In the genomic region with DNA sequence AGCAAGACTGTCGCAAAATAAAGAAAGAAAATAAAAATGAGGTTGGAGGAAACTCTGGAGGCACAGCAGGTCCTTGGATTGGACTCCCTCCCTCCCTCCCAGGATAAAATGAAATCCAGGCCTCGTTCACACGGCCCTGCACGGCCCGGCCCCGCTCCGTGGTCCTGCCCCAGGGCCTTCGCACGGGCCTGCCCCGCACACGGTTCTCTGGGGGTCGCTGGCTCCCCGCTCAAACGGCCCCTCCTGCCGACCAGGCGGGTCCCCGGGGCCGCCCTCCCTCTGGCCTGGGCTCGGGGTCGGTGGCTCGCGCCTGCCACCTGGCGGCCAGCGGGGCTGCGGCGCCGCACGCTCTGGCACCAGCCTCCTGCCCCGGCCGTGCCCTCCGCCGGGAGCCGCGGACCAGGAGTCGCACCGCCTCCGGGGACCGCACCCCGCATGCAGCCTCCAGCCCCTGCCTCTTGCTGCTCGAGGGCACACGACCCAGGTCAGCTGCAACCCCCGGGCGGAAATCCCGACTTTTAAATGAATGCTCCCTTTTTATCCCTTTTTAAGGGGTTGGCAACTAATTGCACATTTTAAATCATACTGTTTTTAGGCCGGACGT, we compare ENCODE assay signal across 9 cellular contexts. TPM values are rescaled to one million over a fixed set of nuclear protein-coding genes. Genes with fewer than 3 reads are reported as not detected.
A peak's percentile ranks its signal among the peaks of the same experiment; 100 is the strongest.
DNase-seq lines count a peak whose midpoint lies in the region; ATAC-seq, FAIRE-seq and TF ChIP-seq lines count a peak whose summit lies in the region.
"Had no signal": no experiment of that assay in that cellular context is flagged by ENCODE, and none has a peak within 500 bp of the region (broad histone marks: within the 10 kb centered on the region; RNA-seq: fewer than 3 reads in every experiment).

No MANE protein-coding gene starts in this region.

- H3K9me3 ChIP-seq in keratinocyte (ENCODE audit: control insufficient read depth, low read depth, low read length), result no peaks in the 10 kb centered on the region

- H3K4me2 ChIP-seq in keratinocyte (ENCODE audit: control insufficient read depth, extremely low read depth, insufficient read depth, low read depth, low read length), result peak overlapping the region; percentile 46

- no peaks in the 10 kb centered on the region for H4K20me1 ChIP-seq in keratinocyte (ENCODE audit: control insufficient read depth, extremely low read depth, insufficient read depth, low read length)

- DNase-seq in CD14-positive monocyte (ENCODE audit: low spot score), result no peak
- peak; percentile 51 for DNase-seq in M059J (ENCODE audit: low read depth)
- DNase-seq in UCSD-AML1 (lab: John Stamatoyannopoulos, UW; ENCODE audit: unreplicated experiment), result peak; percentile 81
- DNase-seq in T47D (ENCODE audit: low read depth in 1 of 2, low spot score in 1 of 2), result peak; percentile 60 to 89
- no peak for DNase-seq in keratinocyte (ENCODE audit: low read depth, low spot score)
- peak; percentile 83 for DNase-seq in stimulated activated CD4-positive, alpha-beta T cell treated with anti-CD3 and anti-CD28 coated beads, Interleukin-15, amount 100 ng/mL, for 24 hours
- no peak for DNase-seq in SHP77 treated with DMSO at 0.1 percent for 48 hours (lab: John Stamatoyannopoulos, UW)

- peaks cover 7% of the 10 kb centered on the region for H3K27me3 ChIP-seq in keratinocyte (ENCODE audit: control insufficient read depth, extremely low read depth, insufficient read depth, low read length)

- H3K79me2 ChIP-seq in keratinocyte (ENCODE audit: control insufficient read depth, insufficient read depth, low read length), result peaks cover 14% of the 10 kb centered on the region

- intact Hi-C loops in CD14-positive monocyte (cut with micrococcal nuclease), result loop anchor here (1.0 to 10.0 kb wide), 6 partner anchors 60 to 210 kb away; no protein-coding TSS in a partner anchor

- H3K9me3 Mint-ChIP-seq in CD14-positive monocyte, result no peaks in the 10 kb centered on the region

- TF ChIP-seq CTCF in CD14-positive monocyte (IDR thresholded peaks at IDR 0.05) (peak; percentile 93), keratinocyte (optimal IDR thresholded peaks at IDR 0.05 in 1 of 3, IDR thresholded peaks at IDR 0.05 in 1 of 3, conservative IDR thresholded peaks at IDR 0.05 in 1 of 3; ENCODE audit: extremely low read depth in 1 of 3, insufficient read depth in 2 of 3, low read length in 3 of 3) (peak in 2 of 3 experiments; percentile 66 to 96)

- peaks cover 9 to 15% of the 10 kb centered on the region in 2 donors for H3K36me3 Mint-ChIP-seq in CD14-positive monocyte

- H3K36me3 ChIP-seq in keratinocyte (ENCODE audit: control insufficient read depth in 2 of 2, extremely low read depth in 1 of 2, insufficient read depth in 2 of 2, low read length in 2 of 2), result peaks cover 4 to 5% of the 10 kb centered on the region in 2 experiments

- peaks cover 0 to 4% (median 1%) of the 10 kb centered on the region in 3 donors for H3K27me3 Mint-ChIP-seq in CD14-positive monocyte (ENCODE audit: low read depth in 3 of 3)

- peaks cover 15% of the 10 kb centered on the region for H3K4me1 ChIP-seq in keratinocyte (ENCODE audit: control insufficient read depth, extremely low read depth, insufficient read depth, low read length)

- peak; percentile 51 for ATAC-seq in GM21381 (IDR thresholded peaks at IDR 0.05; ENCODE audit: unreplicated experiment)

- dilution Hi-C loops in keratinocyte (cut with MboI; ENCODE audit: extremely low pct_ligation_motif_present, low sequenced_read_pairs), result no loop called here

- H3K9ac ChIP-seq in keratinocyte (ENCODE audit: control insufficient read depth, extremely low read depth, insufficient read depth, low read length), result no peak overlapping the region

- H3K4me1 Mint-ChIP-seq in CD14-positive monocyte, result peaks cover 17% of the 10 kb centered on the region

- H3K4me3 Mint-ChIP-seq in CD14-positive monocyte, result peak overlapping the region; percentile 7 to 48

- H3K27ac Mint-ChIP-seq in CD14-positive monocyte, result no peak overlapping the region

- no peak overlapping the region for H3K27ac ChIP-seq in keratinocyte (ENCODE audit: control insufficient read depth, insufficient read depth, low read length)

- in situ Hi-C loops in T47D (cut with HindIII; ENCODE audit: low pct_unique_long_range_greater_than_20kb, low sequenced_read_pairs), result no loop called here

- H3K4me3 ChIP-seq in keratinocyte (ENCODE audit: control insufficient read depth in 2 of 3, extremely low read depth in 1 of 3, insufficient read depth in 2 of 3, low read depth in 1 of 3, low read length in 3 of 3), result peak overlapping the region in 2 of 3 experiments; percentile 2 to 16

- no peak for FAIRE-seq in keratinocyte (lab: Jason Lieb, UNC)

- peak overlapping the region; percentile 42 for H2AFZ ChIP-seq in keratinocyte (ENCODE audit: control insufficient read depth, low read length)

- H3K9me1 ChIP-seq in keratinocyte (ENCODE audit: control insufficient read depth, extremely low read depth, insufficient read depth, low read length), result no peaks in the 10 kb centered on the region

RNA-seq across cellular contexts. Expression of a gene that starts 1.5 kb away (rescaled TPM):
- polyA plus RNA-seq in CD14-positive monocyte (10 to 100 TPM; 49.9 to 52.7 TPM), keratinocyte (26.3 to 48.7 TPM (median 38.3 TPM) in 3 replicates)
- 48.9 and 70.4 TPM in 2 replicates for total RNA-seq in M059J (2014; rRNA removed; shearing (Covaris generic))
- polyA plus RNA-seq in keratinocyte (2011; ENCODE audit: low read depth), result 12.4 TPM
- 22.3 and 60.9 TPM in 2 replicates for polyA plus RNA-seq in keratinocyte (2011; cell fraction: cytosol; rRNA removed)
- 33.2 and 50.6 TPM in 2 replicates for polyA plus RNA-seq in keratinocyte (2011; cell fraction: nucleus; rRNA removed)
- polyA plus RNA-seq in keratinocyte (2012; ENCODE audit: low replicate concordance), result 39.8 and 64.6 TPM in 2 replicates
- polyA minus RNA-seq in keratinocyte, result 33.9 to 81.4 TPM (median 40.9 TPM) in 3 replicates
- 112 TPM for polyA minus RNA-seq in keratinocyte (2011; cell fraction: cytosol; rRNA and poly(A)+ RNA removed)
- polyA minus RNA-seq in keratinocyte (2011; cell fraction: nucleus; rRNA and poly(A)+ RNA removed), result 33.0 and 40.4 TPM in 2 replicates

RNA-seq across cellular contexts. Expression of a gene that starts 17.6 kb away (rescaled TPM):
- polyA plus RNA-seq in CD14-positive monocyte (under 1 TPM in 1 of 2 donors, not detected in 1; 0.13 TPM), keratinocyte (0.20 to 1.9 TPM (median 0.84 TPM) in 3 replicates)
- total RNA-seq in M059J (2014; rRNA removed; shearing (Covaris generic)), result not detected in 2 replicates
- polyA plus RNA-seq in keratinocyte (2011; ENCODE audit: low read depth), result 0.12 TPM
- 0.11 and 0.79 TPM in 2 replicates for polyA plus RNA-seq in keratinocyte (2011; cell fraction: cytosol; rRNA removed)
- 2.7 and 8.4 TPM in 2 replicates for polyA plus RNA-seq in keratinocyte (2011; cell fraction: nucleus; rRNA removed)
- 0.76 and 0.95 TPM in 2 replicates for polyA plus RNA-seq in keratinocyte (2012; ENCODE audit: low replicate concordance)
- 0.22 to 1.5 TPM (median 0.56 TPM) in 3 replicates for polyA minus RNA-seq in keratinocyte
- 2.5 TPM for polyA minus RNA-seq in keratinocyte (2011; cell fraction: cytosol; rRNA and poly(A)+ RNA removed)
- polyA minus RNA-seq in keratinocyte (2011; cell fraction: nucleus; rRNA and poly(A)+ RNA removed), result 3.4 TPM in 2 replicates
- total RNA-seq: T-helper 1 cell treated with Interleukin-12 subunit alpha and Interleukin-12 subunit beta and Interleukin-4 antibody, amounts not matched to agents 30 ng/mL and 1 ng/mL, for 36 hours had no signal

RNA-seq across cellular contexts. Expression of a gene that starts 38.3 kb away (rescaled TPM):
- polyA plus RNA-seq in CD14-positive monocyte (10 to 100 TPM; 37.4 to 45.0 TPM), keratinocyte (61.5 to 136 TPM (median 88.0 TPM) in 3 replicates)
- total RNA-seq in M059J (2014; rRNA removed; shearing (Covaris generic)), result 99.9 and 126 TPM in 2 replicates
- 20.3 TPM for polyA plus RNA-seq in keratinocyte (2011; ENCODE audit: low read depth)
- 27.0 and 52.9 TPM in 2 replicates for polyA plus RNA-seq in keratinocyte (2011; cell fraction: cytosol; rRNA removed)
- polyA plus RNA-seq in keratinocyte (2011; cell fraction: nucleus; rRNA removed), result 272 and 345 TPM in 2 replicates
- 73.6 and 95.3 TPM in 2 replicates for polyA plus RNA-seq in keratinocyte (2012; ENCODE audit: low replicate concordance)
- polyA minus RNA-seq in keratinocyte, result 51.8 to 216 TPM (median 62.8 TPM) in 3 replicates
- 53.9 TPM for polyA minus RNA-seq in keratinocyte (2011; cell fraction: cytosol; rRNA and poly(A)+ RNA removed)
- polyA minus RNA-seq in keratinocyte (2011; cell fraction: nucleus; rRNA and poly(A)+ RNA removed), result 66.9 and 74.8 TPM in 2 replicates

RNA-seq across cellular contexts. Expression of a gene that starts 38.7 kb away (rescaled TPM):
- not detected for polyA plus RNA-seq in CD14-positive monocyte
- not detected in 2 replicates for total RNA-seq in M059J (2014; rRNA removed; shearing (Covaris generic))
- not detected in 3 replicates for polyA plus RNA-seq in keratinocyte
- not detected for polyA plus RNA-seq in keratinocyte (2011; ENCODE audit: low read depth)
- not detected in 2 replicates for polyA plus RNA-seq in keratinocyte (2011; cell fraction: cytosol; rRNA removed)
- not detected in 2 replicates for polyA plus RNA-seq in keratinocyte (2011; cell fraction: nucleus; rRNA removed)
- polyA plus RNA-seq in keratinocyte (2012; ENCODE audit: low replicate concordance), result not detected in 2 replicates
- not detected in 3 replicates for polyA minus RNA-seq in keratinocyte
- not detected for polyA minus RNA-seq in keratinocyte (2011; cell fraction: cytosol; rRNA and poly(A)+ RNA removed)
- polyA minus RNA-seq in keratinocyte (2011; cell fraction: nucleus; rRNA and poly(A)+ RNA removed), result not detected in 2 replicates
- total RNA-seq: T-helper 1 cell treated with Interleukin-12 subunit alpha and Interleukin-12 subunit beta and Interleukin-4 antibody, amounts not matched to agents 30 ng/mL and 1 ng/mL, for 36 hours had no signal

RNA-seq across cellular contexts. Expression of a gene that starts 43.7 kb away (rescaled TPM):
- polyA plus RNA-seq in CD14-positive monocyte (100 to 1,000 TPM in 1 of 2 donors, 10 to 100 TPM in 1; 69.9 to 144 TPM), keratinocyte (105 to 495 TPM (median 136 TPM) in 3 replicates)
- total RNA-seq in M059J (2014; rRNA removed; shearing (Covaris generic)), result 259 and 333 TPM in 2 replicates
- 186 TPM for polyA plus RNA-seq in keratinocyte (2011; ENCODE audit: low read depth)
- polyA plus RNA-seq in keratinocyte (2011; cell fraction: cytosol; rRNA removed), result 254 and 453 TPM in 2 replicates
- 183 and 199 TPM in 2 replicates for polyA plus RNA-seq in keratinocyte (2011; cell fraction: nucleus; rRNA removed)
- 103 and 434 TPM in 2 replicates for polyA plus RNA-seq in keratinocyte (2012; ENCODE audit: low replicate concordance)
- polyA minus RNA-seq in keratinocyte, result 315 to 953 TPM (median 352 TPM) in 3 replicates
- polyA minus RNA-seq in keratinocyte (2011; cell fraction: cytosol; rRNA and poly(A)+ RNA removed), result 700 TPM
- polyA minus RNA-seq in keratinocyte (2011; cell fraction: nucleus; rRNA and poly(A)+ RNA removed), result 110 and 152 TPM in 2 replicates

Comparison
In these comparisons a context has a peak if more than half of its experiments do, and no peak if none do; other contexts are left out.
1. DNase-seq: peak in M059J (single experiment), UCSD-AML1 (single experiment), T47D (2 of 2) and stimulated activated CD4-positive, alpha-beta T cell treated with anti-CD3 and anti-CD28 coated beads, Interleukin-15, amount 100 ng/mL, for 24 hours (single experiment); none in CD14-positive monocyte (single experiment), keratinocyte (single experiment) and SHP77 treated with DMSO at 0.1 percent for 48 hours (single experiment).